Comparison of ENCODE assay signal across 11 cellular contexts in genomic region chr17:1967092-1967662, GRCh38. TPM values are rescaled to one million over a fixed set of nuclear protein-coding genes. Genes with fewer than 3 reads are reported as not detected.
DNase-seq lines count a peak whose midpoint lies in the region; FAIRE-seq and TF ChIP-seq lines count a peak whose summit lies in the region.
"Had no signal": no experiment of that assay in that cellular context is flagged by ENCODE, and none has a peak within 500 bp of the region (broad histone marks: within the 10 kb centered on the region; RNA-seq: fewer than 3 reads in every experiment).

No MANE protein-coding gene starts in this region.

- H3K4me1 ChIP-seq in kidney (ENCODE audit: control insufficient read depth in 1 of 2, insufficient read depth in 1 of 2, low read depth in 1 of 2, low read length in 2 of 2) = no peaks in the 10 kb centered on the region
- peaks cover 0 to 15% (median under 1%) of the 10 kb centered on the region in 4 donors for H3K4me1 ChIP-seq in tibial nerve

- no peak overlapping the region for H3K4me3 ChIP-seq in kidney (ENCODE audit: low read length in 2 of 2)
- H3K4me3 ChIP-seq in tibial nerve = no peak overlapping the region
- H3K4me3 ChIP-seq: HAP-1 had no signal

- intact Hi-C loops in kidney (cut with DNase I) = no loop called here

- in situ Hi-C loops in GM13976 (cut with MboI; ENCODE audit: low sequenced_read_pairs, unreplicated experiment) = no loop called here

- TF ChIP-seq EP300 in tibial nerve (IDR thresholded peaks at IDR 0.05) = no peak

- H3K27me3 ChIP-seq in tibial nerve = peaks cover 0 to 12% of the 10 kb centered on the region in 2 donors

- H3K27ac ChIP-seq in kidney (ENCODE audit: low read depth in 2 of 2, low read length in 2 of 2) = no peak overlapping the region
- no peak overlapping the region for H3K27ac ChIP-seq in tibial nerve
- H3K27ac ChIP-seq: epithelial cell of prostate had no signal

- no peak for TF ChIP-seq POLR2A in tibial nerve (IDR thresholded peaks at IDR 0.05)

- no peak for FAIRE-seq in kidney (lab: Jason Lieb, UNC)

- H3K36me3 ChIP-seq in kidney (ENCODE audit: control insufficient read depth in 1 of 2, insufficient read depth in 2 of 2, low read length in 2 of 2) (no peaks in the 10 kb centered on the region), tibial nerve (no peaks in the 10 kb centered on the region)
- H3K36me3 ChIP-seq: HAP-1 had no signal

- DNase-seq in stimulated activated CD4-positive, alpha-beta T cell treated with anti-CD3 and anti-CD28 coated beads, Interleukin-15, amount 100 ng/mL, for 24 hours = peak; percentile 14
- DNase-seq in stimulated activated CD4-positive, alpha-beta T cell treated with anti-CD3 and anti-CD28 coated beads, Interleukin-1b, Interleukin-23, amount 100 ng/mL, for 48 hours = no peak
- DNase-seq in SHP77 treated with DMSO at 0.1 percent for 48 hours (lab: John Stamatoyannopoulos, UW) (peak; percentile 6), kidney (peak; percentile 48), COLO829 (ENCODE audit: low spot score) (no peak), HuH-7.5 (ENCODE audit: low spot score) (no peak), GM13976 (ENCODE audit: low spot score) (no peak), tibial nerve (ENCODE audit: low spot score in 2 of 2) (no peak)
- DNase-seq: T-cell had no signal

- 63 to 66% methylated on average over 13 of the region's 13 CpGs for WGBS in tibial nerve, 2 donors

- no peak overlapping the region for H3K9ac ChIP-seq in kidney (ENCODE audit: low read length in 2 of 2)

- H3K9me3 ChIP-seq in kidney (ENCODE audit: control insufficient read depth in 1 of 2, low read length in 2 of 2) (no peaks in the 10 kb centered on the region), tibial nerve (no peaks in the 10 kb centered on the region)
- H3K9me3 ChIP-seq: HAP-1 had no signal

- TF ChIP-seq CTCF in kidney (IDR thresholded peaks at IDR 0.05; ENCODE audit: borderline replicate concordance, extremely low read depth, insufficient read depth) (no peak), GM13976 (IDR thresholded peaks at IDR 0.05; ENCODE audit: borderline replicate concordance, control extremely low read depth, extremely low read depth, insufficient read depth, missing control alignments) (no peak), tibial nerve (IDR thresholded peaks at IDR 0.05) (no peak)

RNA-seq across cellular contexts. Expression of gene RTN4RL1, which starts 58.0 kb away (rescaled TPM):
- total RNA-seq in kidney (10.7 TPM), tibial nerve (10 to 100 TPM in 1 of 4 donors, 1 to 10 TPM in 3; 7.3 to 12.6 (median 7.8) TPM)
- polyA plus RNA-seq in kidney (ENCODE audit: insufficient read depth, low read depth, low replicate concordance) = 2.0 TPM

Comparison
In these comparisons a context has a peak if more than half of its experiments do, and no peak if none do; other contexts are left out.
1. DNase-seq: peak in stimulated activated CD4-positive, alpha-beta T cell treated with anti-CD3 and anti-CD28 coated beads, Interleukin-15, amount 100 ng/mL, for 24 hours (single experiment), SHP77 treated with DMSO at 0.1 percent for 48 hours (single experiment) and kidney (single experiment); none in stimulated activated CD4-positive, alpha-beta T cell treated with anti-CD3 and anti-CD28 coated beads, Interleukin-1b, Interleukin-23, amount 100 ng/mL, for 48 hours (single experiment), COLO829 (single experiment), HuH-7.5 (single experiment), GM13976 (single experiment) and tibial nerve (0 of 2).